In the genomic region with DNA sequence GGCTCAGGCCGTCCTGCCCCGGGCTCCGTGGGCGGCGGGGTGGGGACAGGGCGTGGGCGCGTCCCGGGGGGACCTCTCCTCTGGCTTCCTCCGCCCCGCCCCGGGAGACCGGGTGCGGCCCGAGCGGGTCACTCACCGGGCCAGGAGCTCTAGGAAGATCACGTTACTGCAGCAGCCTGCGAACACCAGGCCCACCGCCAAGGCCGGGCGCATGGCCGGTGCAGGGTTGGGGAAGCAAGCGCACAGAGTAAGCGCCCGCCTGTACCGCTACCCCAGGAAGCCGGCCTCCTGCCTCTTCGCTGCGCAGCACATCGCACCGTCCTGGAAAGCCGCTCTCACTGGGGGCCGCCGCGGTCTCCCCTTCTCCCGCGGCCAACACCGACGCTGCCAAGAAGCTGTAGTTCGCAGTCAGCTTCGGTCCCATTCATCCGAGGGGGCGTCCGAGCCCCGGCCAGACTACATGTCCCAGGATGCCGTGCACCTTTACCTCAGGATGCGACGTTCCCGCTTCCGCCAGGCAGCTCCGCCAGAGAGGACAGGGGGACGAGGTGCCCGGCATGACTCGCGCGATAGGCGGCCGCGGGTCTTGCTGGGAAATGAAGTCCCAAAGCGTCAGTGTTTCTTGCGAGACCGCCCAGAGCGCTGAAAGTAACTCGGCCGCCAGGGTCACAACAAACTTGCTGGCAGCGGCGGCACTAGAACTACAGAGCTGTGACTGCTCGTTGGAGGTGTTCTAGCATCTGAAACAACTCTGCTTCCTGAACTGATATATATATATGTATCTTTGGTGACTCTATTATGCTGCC, we compare ENCODE assay signal across 8 cellular contexts. TPM values are rescaled to one million over a fixed set of nuclear protein-coding genes. Genes with fewer than 3 reads are reported as not detected.
A peak's percentile ranks its signal among the peaks of the same experiment; 100 is the strongest.
DNase-seq lines count a peak whose midpoint lies in the region; TF ChIP-seq lines count a peak whose summit lies in the region.

A gene with protein sequence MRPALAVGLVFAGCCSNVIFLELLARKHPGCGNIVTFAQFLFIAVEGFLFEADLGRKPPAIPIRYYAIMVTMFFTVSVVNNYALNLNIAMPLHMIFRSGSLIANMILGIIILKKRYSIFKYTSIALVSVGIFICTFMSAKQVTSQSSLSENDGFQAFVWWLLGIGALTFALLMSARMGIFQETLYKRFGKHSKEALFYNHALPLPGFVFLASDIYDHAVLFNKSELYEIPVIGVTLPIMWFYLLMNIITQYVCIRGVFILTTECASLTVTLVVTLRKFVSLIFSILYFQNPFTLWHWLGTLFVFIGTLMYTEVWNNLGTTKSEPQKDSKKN (minus strand): TSS at position 392 of the 806 bp plus-strand sequence. CDS start 179 bp downstream, at position 213.

- no peaks in the 10 kb centered on the region for H3K9me3 ChIP-seq in HAP-1
- no peaks in the 10 kb centered on the region for H3K9me3 ChIP-seq in MM.1S (replicated peaks; ENCODE audit: insufficient read depth, low read length)
- H3K9me3 ChIP-seq in neural cell (ENCODE audit: low read length), result no peaks in the 10 kb centered on the region
- H3K9me3 ChIP-seq in stomach, result no peaks in the 10 kb centered on the region

- H3K4me2 ChIP-seq in MM.1S (ENCODE audit: low read depth, low read length), result peak within 1 kb of the TSS; percentile 72
- peak within 1 kb of the TSS; percentile 85 for H3K4me2 ChIP-seq in neural cell (ENCODE audit: low read length)

- H3K36me3 ChIP-seq in HAP-1 (replicated peaks) (no peaks in the 10 kb centered on the region), MM.1S (replicated peaks; ENCODE audit: insufficient read depth, low read length) (no peaks in the 10 kb centered on the region), neural cell (ENCODE audit: insufficient read depth, low read length) (no peaks in the 10 kb centered on the region), stomach (no peaks in the 10 kb centered on the region)

- DNase-seq in GDM1 (lab: John Stamatoyannopoulos, UW) (peak; percentile 93), HAP-1 (ENCODE audit: low spot score in 2 of 2) (peak; percentile 95 to 98), MM.1S (peak; percentile 99), SIG-M5 (lab: John Stamatoyannopoulos, UW) (peak; percentile 77), activated gamma-delta T cell (lab: John Stamatoyannopoulos, UW) (peak; percentile 81), fibroblast of villous mesenchyme (ENCODE audit: low read depth) (peak; percentile 97), stomach (peak; percentile 97)

- H4K20me1 ChIP-seq in MM.1S (ENCODE audit: insufficient read depth, low read length), result no peaks in the 10 kb centered on the region
- no peaks in the 10 kb centered on the region for H4K20me1 ChIP-seq in neural cell (ENCODE audit: insufficient read depth)

- peak; percentile 27 for TF ChIP-seq CTCF in MM.1S (IDR thresholded peaks at IDR 0.05; ENCODE audit: low read length)
- peak; percentile 32 for TF ChIP-seq CTCF in fibroblast of villous mesenchyme (IDR thresholded peaks at IDR 0.05; ENCODE audit: insufficient read depth, low read depth, low read length)
- peak; percentile 69 for TF ChIP-seq CTCF in neural cell (IDR thresholded peaks at IDR 0.05; ENCODE audit: poor library complexity, severe bottlenecking)
- peak in 2 of 7 experiments; percentile 18 to 51 for TF ChIP-seq CTCF in stomach (IDR thresholded peaks at IDR 0.05)

- no peaks in the 10 kb centered on the region for H3K9me2 ChIP-seq in MM.1S (replicated peaks; ENCODE audit: insufficient read depth, low read length)
- no peaks in the 10 kb centered on the region for H3K9me2 ChIP-seq in neural cell (ENCODE audit: insufficient read depth, low read length)

- no peaks in the 10 kb centered on the region for H3F3A ChIP-seq in MM.1S (ENCODE audit: insufficient read depth, low read length)
- H3F3A ChIP-seq in neural cell (ENCODE audit: insufficient read depth, low read length, poor library complexity, severe bottlenecking), result no peaks in the 10 kb centered on the region

- in situ Hi-C loops in HAP-1 (cut with MboI; ENCODE audit: low sequenced_read_pairs), result no loop called here

- no peaks in the 10 kb centered on the region for H3K27me3 ChIP-seq in HAP-1 (ENCODE audit: low read depth)
- no peaks in the 10 kb centered on the region for H3K27me3 ChIP-seq in MM.1S (replicated peaks; ENCODE audit: insufficient read depth, low read length)
- H3K27me3 ChIP-seq in neural cell (ENCODE audit: insufficient read depth, low read depth, low read length), result no peaks in the 10 kb centered on the region
- no peaks in the 10 kb centered on the region for H3K27me3 ChIP-seq in stomach

- WGBS in stomach, 5 donors, result 0 to 1% (median 0%) methylated on average over 40 to 69 of the region's 69 CpGs

- H3K27ac ChIP-seq in MM.1S (ENCODE audit: low read length), result no peak within 1 kb of the TSS; the same call in 1 of the 2 replicates
- H3K27ac ChIP-seq in neural cell (ENCODE audit: low read length), result peak within 1 kb of the TSS; percentile 73
- peak within 1 kb of the TSS; percentile 70 to 89 (median 85) for H3K27ac ChIP-seq in stomach

- H3K4me1 ChIP-seq in HAP-1 (peaks cover 9% of the 10 kb centered on the region), MM.1S (ENCODE audit: low read length) (peaks cover 6% of the 10 kb centered on the region; the same call in 1 of the 2 replicates), stomach (peaks cover 0 to 18% (median 11%) of the 10 kb centered on the region in 4 donors)

- peak within 1 kb of the TSS; percentile 76 for H3K9ac ChIP-seq in MM.1S (ENCODE audit: low read length)
- peak within 1 kb of the TSS; percentile 83 for H3K9ac ChIP-seq in neural cell (ENCODE audit: low read length)

- peak in 1 of 4 donors; percentile 27 for TF ChIP-seq POLR2A in stomach (IDR thresholded peaks at IDR 0.05)

- 0 out of 2 replicates have a peak, but pooled peaks cover 2% of the 10 kb centered on the region for H3K79me2 ChIP-seq in MM.1S (ENCODE audit: low read length)
- H3K79me2 ChIP-seq in neural cell (replicated peaks; ENCODE audit: insufficient read depth, low read length), result peaks cover 12% of the 10 kb centered on the region

- peak; percentile 65 for TF ChIP-seq RAD21 in neural cell (conservative IDR thresholded peaks at IDR 0.05)

- H2AFZ ChIP-seq in MM.1S (ENCODE audit: low read length), result peak within 1 kb of the TSS; percentile 92
- H2AFZ ChIP-seq in neural cell (ENCODE audit: low read depth, low read length), result peak within 1 kb of the TSS; percentile 79

- TF ChIP-seq EP300 in neural cell (conservative IDR thresholded peaks at IDR 0.05; ENCODE audit: poor library complexity, severe bottlenecking) (peak; percentile 32), stomach (IDR thresholded peaks at IDR 0.05) (no peak)

- intact Hi-C loops in stomach (cut with DNase I; ENCODE audit: low total_unique reads), result no loop called here

- peak within 1 kb of the TSS; percentile 89 for H3K4me3 ChIP-seq in HAP-1
- H3K4me3 ChIP-seq in MM.1S (ENCODE audit: low read length), result peak within 1 kb of the TSS; percentile 85
- peak within 1 kb of the TSS; percentile 76 for H3K4me3 ChIP-seq in fibroblast of villous mesenchyme (ENCODE audit: low read depth, low read length)
- H3K4me3 ChIP-seq in neural cell (ENCODE audit: low read length), result peak within 1 kb of the TSS; percentile 94
- H3K4me3 ChIP-seq in stomach, result peak within 1 kb of the TSS; percentile 79 to 91 (median 88)

TF ChIP-seq in neural cell, 6 proteins besides CTCF, POLR2A, EP300 and RAD21:
- TF ChIP-seq TAF1 (IDR thresholded peaks at IDR 0.05; ENCODE audit: low read depth), result peak; percentile 43
- peak; percentile 86 for TF ChIP-seq POLR2AphosphoS5 (IDR thresholded peaks at IDR 0.05)
- TF ChIP-seq SMC3 (conservative IDR thresholded peaks at IDR 0.05; ENCODE audit: poor library complexity), result peak; percentile 65
- peak; percentile 90 for TF ChIP-seq MXI1 (conservative IDR thresholded peaks at IDR 0.05; ENCODE audit: poor library complexity, severe bottlenecking)
- TF ChIP-seq, protein P1, sequence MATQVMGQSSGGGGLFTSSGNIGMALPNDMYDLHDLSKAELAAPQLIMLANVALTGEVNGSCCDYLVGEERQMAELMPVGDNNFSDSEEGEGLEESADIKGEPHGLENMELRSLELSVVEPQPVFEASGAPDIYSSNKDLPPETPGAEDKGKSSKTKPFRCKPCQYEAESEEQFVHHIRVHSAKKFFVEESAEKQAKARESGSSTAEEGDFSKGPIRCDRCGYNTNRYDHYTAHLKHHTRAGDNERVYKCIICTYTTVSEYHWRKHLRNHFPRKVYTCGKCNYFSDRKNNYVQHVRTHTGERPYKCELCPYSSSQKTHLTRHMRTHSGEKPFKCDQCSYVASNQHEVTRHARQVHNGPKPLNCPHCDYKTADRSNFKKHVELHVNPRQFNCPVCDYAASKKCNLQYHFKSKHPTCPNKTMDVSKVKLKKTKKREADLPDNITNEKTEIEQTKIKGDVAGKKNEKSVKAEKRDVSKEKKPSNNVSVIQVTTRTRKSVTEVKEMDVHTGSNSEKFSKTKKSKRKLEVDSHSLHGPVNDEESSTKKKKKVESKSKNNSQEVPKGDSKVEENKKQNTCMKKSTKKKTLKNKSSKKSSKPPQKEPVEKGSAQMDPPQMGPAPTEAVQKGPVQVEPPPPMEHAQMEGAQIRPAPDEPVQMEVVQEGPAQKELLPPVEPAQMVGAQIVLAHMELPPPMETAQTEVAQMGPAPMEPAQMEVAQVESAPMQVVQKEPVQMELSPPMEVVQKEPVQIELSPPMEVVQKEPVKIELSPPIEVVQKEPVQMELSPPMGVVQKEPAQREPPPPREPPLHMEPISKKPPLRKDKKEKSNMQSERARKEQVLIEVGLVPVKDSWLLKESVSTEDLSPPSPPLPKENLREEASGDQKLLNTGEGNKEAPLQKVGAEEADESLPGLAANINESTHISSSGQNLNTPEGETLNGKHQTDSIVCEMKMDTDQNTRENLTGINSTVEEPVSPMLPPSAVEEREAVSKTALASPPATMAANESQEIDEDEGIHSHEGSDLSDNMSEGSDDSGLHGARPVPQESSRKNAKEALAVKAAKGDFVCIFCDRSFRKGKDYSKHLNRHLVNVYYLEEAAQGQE (IDR thresholded peaks at IDR 0.05; ENCODE audit: borderline replicate concordance), result peak; percentile 24
- TF ChIP-seq EZH2 (IDR thresholded peaks at IDR 0.05; ENCODE audit: borderline replicate concordance, insufficient read depth, low read length, poor library complexity, severe bottlenecking), result no peak

RNA-seq across cellular contexts. Expression of the gene that starts here (rescaled TPM):
- total RNA-seq in fibroblast of villous mesenchyme, result 17.7 and 24.2 TPM in 2 replicates
- polyA plus RNA-seq in neural cell, result 27.3 and 30.1 TPM in 2 replicates
- 47.7 and 49.3 TPM in 2 replicates for polyA minus RNA-seq in neural cell
- 10 to 100 TPM in 2 of 5 donors, 1 to 10 TPM in 3; 3.2 to 13.0 (median 8.3) TPM for total RNA-seq in stomach
- polyA plus RNA-seq in stomach, result 1 to 10 TPM; 1.9 to 2.0 (median 2.0) TPM
